13 cellular contexts compared by ENCODE assay signal in genomic region chr17:79936661-79937434, GRCh38.
DNase-seq lines count a peak whose midpoint lies in the region; ATAC-seq and TF ChIP-seq lines count a peak whose summit lies in the region.
"Had no signal": no experiment of that assay in that cellular context is flagged by ENCODE, and none has a peak within 500 bp of the region (broad histone marks: within the 10 kb centered on the region; RNA-seq: fewer than 3 reads in every experiment).

No MANE protein-coding gene starts in this region.

- in situ Hi-C loops in brain microvascular endothelial cell (cut with HindIII; ENCODE audit: low pct_ligation_motif_present, low sequenced_read_pairs): no loop called here

- H3K9me3 ChIP-seq in thymus (ENCODE audit: control insufficient read depth): no peaks in the 10 kb centered on the region

- TF ChIP-seq CTCF in NB4 (IDR thresholded peaks at IDR 0.05; ENCODE audit: low read depth, low read length) (peak; percentile 6), brain microvascular endothelial cell (IDR thresholded peaks at IDR 0.05; ENCODE audit: low read depth, low read length, missing control alignments) (peak; percentile 16)

- ATAC-seq in Right ventricle myocardium superior (ENCODE audit: poor library complexity): no peak
- no peak for ATAC-seq in HG03378 (IDR thresholded peaks at IDR 0.05; ENCODE audit: unreplicated experiment)
- no peak for ATAC-seq in GM19463 (IDR thresholded peaks at IDR 0.05; ENCODE audit: unreplicated experiment)
- no peak for ATAC-seq in GM21528 (IDR thresholded peaks at IDR 0.05; ENCODE audit: low FRiP score, unreplicated experiment)
- ATAC-seq: activated CD8-positive, alpha-beta memory T cell treated with anti-CD3 and anti-CD28 coated beads, Interleukin-2, amount 10 ng/mL, durations not matched to agents 7 days and 5 days had no signal

- WGBS in thymus: 44% methylated on average over 17 of the region's 17 CpGs

- H3K4me3 ChIP-seq in NB4 (ENCODE audit: low read depth, low read length) (no peak overlapping the region), brain microvascular endothelial cell (ENCODE audit: low read depth, low read length) (no peak overlapping the region), thymus (ENCODE audit: low read length) (no peak overlapping the region)

- DNase-seq in Right ventricle myocardium superior: peak; percentile 24
- DNase-seq in cardiac septum (ENCODE audit: low spot score): no peak
- peak; percentile 84 for DNase-seq in NB4 (ENCODE audit: low read depth)
- no peak for DNase-seq in brain microvascular endothelial cell
- DNase-seq: activated CD8-positive, alpha-beta memory T cell treated with anti-CD3 and anti-CD28 coated beads, Interleukin-2, amount 10 ng/mL, durations not matched to agents 7 days and 5 days; amniotic stem cell; KG1; stimulated activated CD4-positive, alpha-beta T cell treated with anti-CD3 and anti-CD28 coated beads, Interleukin-4, amount 100 ng/mL, for 1 hour; stimulated activated naive CD4-positive, alpha-beta T cell treated with Interleukin-2 at 50 U/mL for 16 hours had no signal

- H3K27me3 ChIP-seq in brain microvascular endothelial cell (replicated peaks) (no peaks in the 10 kb centered on the region), thymus (ENCODE audit: control insufficient read depth, insufficient read depth) (peaks cover 9% of the 10 kb centered on the region)

- intact Hi-C loops in Right ventricle myocardium superior (cut with DNase I) (no loop called here), cardiac septum (cut with DNase I) (no loop called here)

- H3K27ac ChIP-seq in brain microvascular endothelial cell (no peak overlapping the region), thymus (ENCODE audit: low read depth) (peak overlapping the region; percentile 1)

- peaks cover 2% of the 10 kb centered on the region for H3K4me1 ChIP-seq in thymus (ENCODE audit: control insufficient read depth, insufficient read depth, low read length)

- no peaks in the 10 kb centered on the region for H3K36me3 ChIP-seq in brain microvascular endothelial cell (replicated peaks)
- H3K36me3 ChIP-seq in thymus (ENCODE audit: control insufficient read depth, insufficient read depth): no peaks in the 10 kb centered on the region

- TF ChIP-seq POLR2A in NB4 (IDR thresholded peaks at IDR 0.05; ENCODE audit: extremely low read depth, insufficient read length): no peak

Comparison
In these comparisons a context has a peak if more than half of its experiments do, and no peak if none do; other contexts are left out.
1. DNase-seq: peak in Right ventricle myocardium superior (single experiment) and NB4 (single experiment); none in cardiac septum (single experiment) and brain microvascular endothelial cell (single experiment).